Comparison of ENCODE assay signal across 23 cellular contexts in the genomic region with DNA sequence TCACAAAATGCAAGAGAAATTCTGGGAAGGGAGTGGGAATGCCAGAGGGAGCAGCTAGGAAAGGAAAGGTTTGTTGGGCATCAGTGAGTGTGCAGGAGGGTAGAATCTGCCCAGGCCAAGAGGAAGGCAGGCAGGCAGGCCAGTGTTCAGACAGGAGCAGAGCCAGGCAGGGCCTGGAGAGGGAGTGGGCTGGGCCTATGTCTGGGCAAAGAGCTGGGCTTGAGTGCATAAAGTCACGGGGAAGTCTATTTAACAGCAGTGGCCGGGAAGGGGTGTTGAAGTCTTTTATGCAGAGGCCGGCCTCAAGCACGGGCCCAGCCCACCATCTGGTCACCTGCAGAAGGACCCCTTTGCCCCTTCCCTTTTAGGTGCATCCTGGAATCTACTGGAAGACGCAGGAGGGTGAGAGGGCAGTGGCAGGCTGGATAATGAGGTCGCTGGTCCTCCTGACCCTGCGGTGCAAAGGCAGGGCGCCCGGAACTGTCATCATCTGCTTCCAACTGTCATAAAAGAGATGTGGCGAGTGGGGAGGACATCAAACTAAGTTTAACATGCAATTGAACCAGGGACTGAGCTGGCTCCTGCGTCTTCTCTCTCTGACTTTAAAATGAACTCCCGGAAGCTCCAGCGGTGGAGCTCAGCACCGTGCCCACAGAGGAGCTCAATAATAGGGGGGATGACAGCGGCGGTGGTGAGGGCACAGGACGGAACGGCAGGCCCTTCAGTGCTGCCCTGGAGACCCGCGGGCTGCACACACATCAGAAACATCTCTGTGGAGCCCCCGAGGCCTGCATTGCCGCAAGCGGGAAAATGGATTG. TPM values are rescaled to one million over a fixed set of nuclear protein-coding genes. Genes with fewer than 3 reads are reported as not detected.
DNase-seq lines count a peak whose midpoint lies in the region; ATAC-seq and TF ChIP-seq lines count a peak whose summit lies in the region.
"Had no signal": no experiment of that assay in that cellular context is flagged by ENCODE, and none has a peak within 500 bp of the region (broad histone marks: within the 10 kb centered on the region; RNA-seq: fewer than 3 reads in every experiment).

No MANE protein-coding gene starts in this region.

- CTCF ChIA-PET in activated CD4-positive, alpha-beta T cell treated with anti-CD3 and anti-CD28 coated beads for 36 hours (lab: Charles Lee): no interaction called here
- CTCF ChIA-PET in Panc1 (lab: Charles Lee): no interaction called here

- TF ChIP-seq CTCF in Panc1 (IDR thresholded peaks at IDR 0.05) (no peak), nephron progenitor cell (IDR thresholded peaks at IDR 0.05) (no peak), gastroesophageal sphincter (IDR thresholded peaks at IDR 0.05) (no peak)

- no peak for TF ChIP-seq POLR2A in gastroesophageal sphincter (IDR thresholded peaks at IDR 0.05)

- H3K27ac ChIP-seq in Panc1 (ENCODE audit: low read length) (no peak overlapping the region), gastroesophageal sphincter (no peak overlapping the region)
- H3K27ac ChIP-seq: epithelial cell of prostate, GM23248, RWPE1 had no signal

- POLR2A ChIA-PET in activated CD4-positive, alpha-beta T cell treated with anti-CD3 and anti-CD28 coated beads for 36 hours (lab: Charles Lee): no interaction called here
- POLR2A ChIA-PET in Panc1 (lab: Charles Lee): no interaction called here

- no peak for DNase-seq in activated CD4-positive, alpha-beta T cell treated with anti-CD3 and anti-CD28 coated beads for 36 hours
- DNase-seq in activated CD4-positive, alpha-beta T cell treated with anti-CD3 and anti-CD28 coated beads for 1 hour: no peak
- DNase-seq in Panc1 (ENCODE audit: low read depth, low spot score) (no peak), nephron progenitor cell (no peak), NCI-H82 (lab: John Stamatoyannopoulos, UW) (no peak)
- DNase-seq in effector memory CD8-positive, alpha-beta T cell: no peak
- no peak for DNase-seq in T-helper 2 cell treated with Interferon-gamma antibody and Interleukin-4, amounts not matched to agents 5 μg/mL and 100 μg/mL, for 36 hours (ENCODE audit: low spot score)
- DNase-seq: activated CD4-positive, alpha-beta memory T cell treated with anti-CD3 and anti-CD28 coated beads for 36 hours; activated CD4-positive, CD25-positive, alpha-beta regulatory T cell; DMS53; GM23248; NCI-H1105 treated with DMSO at 0.1 percent for 48 hours; NCI-H2081 treated with DMSO at 0.1 percent for 48 hours; NCI-H345; NCI-H748 treated with DMSO at 0.1 percent for 48 hours; SK-N-SH; T1000 had no signal

- no peak overlapping the region for H3K4me3 Mint-ChIP-seq in activated CD4-positive, alpha-beta T cell treated with anti-CD3 and anti-CD28 coated beads for 36 hours
- peak overlapping the region in 1 of 2 donors; percentile 10 for H3K4me3 Mint-ChIP-seq in effector memory CD8-positive, alpha-beta T cell
- H3K4me3 Mint-ChIP-seq in nephron progenitor cell: no peak overlapping the region
- no peak overlapping the region for H3K4me3 Mint-ChIP-seq in T-helper 2 cell treated with Interferon-gamma antibody and Interleukin-4, amounts not matched to agents 5 μg/mL and 100 μg/mL, for 36 hours
- H3K4me3 Mint-ChIP-seq: activated CD4-positive, alpha-beta memory T cell treated with anti-CD3 and anti-CD28 coated beads for 36 hours; mesothelial cell of epicardium; nephron had no signal

- BruUV-seq in Panc1 (replicated peaks; lab: Mats Ljungman, UMichigan): no TSS peak

- in situ Hi-C loops in Panc1 (cut with HindIII; ENCODE audit: low pct_unique_long_range_greater_than_20kb, low sequenced_read_pairs): no loop called here

- H3K27ac Mint-ChIP-seq in activated CD4-positive, alpha-beta T cell treated with anti-CD3 and anti-CD28 coated beads for 36 hours: peak overlapping the region; percentile 31
- H3K27ac Mint-ChIP-seq in effector memory CD8-positive, alpha-beta T cell: peak overlapping the region; percentile 24 to 56
- peak overlapping the region; percentile 76 for H3K27ac Mint-ChIP-seq in nephron progenitor cell
- no peak overlapping the region for H3K27ac Mint-ChIP-seq in T-helper 2 cell treated with Interferon-gamma antibody and Interleukin-4, amounts not matched to agents 5 μg/mL and 100 μg/mL, for 36 hours
- H3K27ac Mint-ChIP-seq: activated CD4-positive, alpha-beta memory T cell treated with anti-CD3 and anti-CD28 coated beads for 36 hours; mesothelial cell of epicardium; nephron; progenitor cell of endocrine pancreas had no signal

- TF ChIP-seq EP300 in gastroesophageal sphincter (IDR thresholded peaks at IDR 0.05): no peak

- WGBS in gastroesophageal sphincter (ENCODE audit: low coverage in 1 of 2), 2 donors: 96% methylated on average over 10 of the region's 23 CpGs; no CpG with 5 or more reads in 1 of the 2 donors

- peaks cover 63% of the 10 kb centered on the region for H3K36me3 Mint-ChIP-seq in activated CD4-positive, alpha-beta T cell treated with anti-CD3 and anti-CD28 coated beads for 36 hours (ENCODE audit: low read depth)
- peaks cover 37% of the 10 kb centered on the region for H3K36me3 Mint-ChIP-seq in effector memory CD8-positive, alpha-beta T cell (ENCODE audit: insufficient read depth)
- H3K36me3 Mint-ChIP-seq in nephron progenitor cell (ENCODE audit: low read depth): no peaks in the 10 kb centered on the region
- H3K36me3 Mint-ChIP-seq in T-helper 2 cell treated with Interferon-gamma antibody and Interleukin-4, amounts not matched to agents 5 μg/mL and 100 μg/mL, for 36 hours (ENCODE audit: low read depth): peaks cover 37% of the 10 kb centered on the region
- H3K36me3 Mint-ChIP-seq: mesothelial cell of epicardium had no signal

- intact Hi-C loops in activated CD4-positive, alpha-beta T cell treated with anti-CD3 and anti-CD28 coated beads for 36 hours (cut with DNase I, micrococcal nuclease): loop anchor here in 1 of 2 experiments (5.0 kb wide), 1 partner anchor 37 kb away; no protein-coding TSS in a partner anchor
- intact Hi-C loops in Panc1 (cut with micrococcal nuclease; ENCODE audit: unreplicated experiment): no loop called here

- no peaks in the 10 kb centered on the region for H3K27me3 Mint-ChIP-seq in activated CD4-positive, alpha-beta T cell treated with anti-CD3 and anti-CD28 coated beads for 36 hours
- H3K27me3 Mint-ChIP-seq in effector memory CD8-positive, alpha-beta T cell: no peaks in the 10 kb centered on the region
- peaks cover 4% of the 10 kb centered on the region for H3K27me3 Mint-ChIP-seq in nephron progenitor cell (ENCODE audit: low read depth, poor library complexity)
- no peaks in the 10 kb centered on the region for H3K27me3 Mint-ChIP-seq in T-helper 2 cell treated with Interferon-gamma antibody and Interleukin-4, amounts not matched to agents 5 μg/mL and 100 μg/mL, for 36 hours (ENCODE audit: low read depth)
- H3K27me3 Mint-ChIP-seq: activated CD4-positive, alpha-beta memory T cell treated with anti-CD3 and anti-CD28 coated beads for 36 hours had no signal

- H3K27me3 ChIP-seq in Panc1 (ENCODE audit: control insufficient read depth, insufficient read depth, low read length) (no peaks in the 10 kb centered on the region; the same call in 1 of the 2 replicates), gastroesophageal sphincter (no peaks in the 10 kb centered on the region)

- H3K9me3 ChIP-seq in Panc1 (ENCODE audit: control insufficient read depth, insufficient read depth, low read depth, low read length) (no peaks in the 10 kb centered on the region), gastroesophageal sphincter (peaks cover 0 to 22% (median 0%) of the 10 kb centered on the region in 3 donors)
- H3K9me3 ChIP-seq: SK-N-SH had no signal

- peaks cover 2% of the 10 kb centered on the region for H3K9me3 Mint-ChIP-seq in activated CD4-positive, alpha-beta T cell treated with anti-CD3 and anti-CD28 coated beads for 36 hours (ENCODE audit: low read depth)
- H3K9me3 Mint-ChIP-seq in effector memory CD8-positive, alpha-beta T cell: no peaks in the 10 kb centered on the region
- H3K9me3 Mint-ChIP-seq in nephron progenitor cell: peaks cover 12% of the 10 kb centered on the region
- H3K9me3 Mint-ChIP-seq in T-helper 2 cell treated with Interferon-gamma antibody and Interleukin-4, amounts not matched to agents 5 μg/mL and 100 μg/mL, for 36 hours: no peaks in the 10 kb centered on the region

- H3K4me1 Mint-ChIP-seq in activated CD4-positive, alpha-beta T cell treated with anti-CD3 and anti-CD28 coated beads for 36 hours: peaks cover 41% of the 10 kb centered on the region
- peaks cover 57 to 63% of the 10 kb centered on the region in 2 donors for H3K4me1 Mint-ChIP-seq in effector memory CD8-positive, alpha-beta T cell (ENCODE audit: low read depth in 2 of 2)
- peaks cover 13% of the 10 kb centered on the region for H3K4me1 Mint-ChIP-seq in nephron progenitor cell
- peaks cover 20% of the 10 kb centered on the region for H3K4me1 Mint-ChIP-seq in T-helper 2 cell treated with Interferon-gamma antibody and Interleukin-4, amounts not matched to agents 5 μg/mL and 100 μg/mL, for 36 hours (ENCODE audit: low read depth)
- H3K4me1 Mint-ChIP-seq: mesothelial cell of epicardium, nephron had no signal

- no peaks in the 10 kb centered on the region for H3K36me3 ChIP-seq in Panc1 (ENCODE audit: control insufficient read depth, insufficient read depth, low read length)
- no peaks in the 10 kb centered on the region for H3K36me3 ChIP-seq in gastroesophageal sphincter

- H3K4me3 ChIP-seq in Panc1 (ENCODE audit: low read depth in 2 of 2, low read length in 2 of 2) (no peak overlapping the region), gastroesophageal sphincter (no peak overlapping the region)
- H3K4me3 ChIP-seq: GM23248 had no signal

- no peak for ATAC-seq in activated CD4-positive, alpha-beta T cell treated with anti-CD3 and anti-CD28 coated beads for 36 hours
- ATAC-seq in Panc1 (0 out of 2 replicates have a peak, but pooled peaks have one; percentile 58), gastroesophageal sphincter (no peak)
- no peak for ATAC-seq in effector memory CD8-positive, alpha-beta T cell (replicated peaks)

- H3K4me1 ChIP-seq in Panc1 (ENCODE audit: control insufficient read depth, insufficient read depth, low read length) (no peaks in the 10 kb centered on the region), gastroesophageal sphincter (no peaks in the 10 kb centered on the region)

RNA-seq across cellular contexts. Expression of a gene that starts 29.5 kb away (rescaled TPM):
- 100 to 1,000 TPM; 108 to 118 TPM for total RNA-seq in activated CD4-positive, alpha-beta T cell treated with anti-CD3 and anti-CD28 coated beads for 36 hours
- total RNA-seq in Panc1 (2021; ENCODE audit: unreplicated experiment) (0.82 TPM), gastroesophageal sphincter (under 1 TPM; 0.27 to 0.67 (median 0.45) TPM)
- polyA plus RNA-seq in Panc1 (2012; ENCODE audit: insufficient read length): 0.39 TPM
- total RNA-seq: GM23248 had no signal
- polyA plus RNA-seq: GM23248, SK-N-SH had no signal

Comparison
In these comparisons a context has a peak if more than half of its experiments do, and no peak if none do; other contexts are left out.
1. RNA of a gene that starts 29.5 kb away (total RNA-seq): 108 to 118 TPM in activated CD4-positive, alpha-beta T cell treated with anti-CD3 and anti-CD28 coated beads for 36 hours; 0.82 TPM in Panc1 (single experiment) and 0.27 to 0.67 TPM in gastroesophageal sphincter; every median in the first group is over 10 times any median in the second.